ENCODE assay signal across 19 cellular contexts in genomic region chr5:139454568-139455290, GRCh38. TPM values are rescaled to one million over a fixed set of nuclear protein-coding genes. Genes with fewer than 3 reads are reported as not detected.
DNase-seq lines count a peak whose midpoint lies in the region; ATAC-seq and TF ChIP-seq lines count a peak whose summit lies in the region.
"Had no signal": no experiment of that assay in that cellular context is flagged by ENCODE, and none has a peak within 500 bp of the region (broad histone marks: within the 10 kb centered on the region; RNA-seq: fewer than 3 reads in every experiment).

No MANE protein-coding gene starts in this region.

- POLR2A ChIA-PET in Panc1 (lab: Charles Lee), result no interaction called here

- CTCF ChIA-PET in Panc1 (lab: Charles Lee), result no interaction called here

- H3K27me3 Mint-ChIP-seq in activated CD4-positive, alpha-beta T cell treated with anti-CD3 and anti-CD28 coated beads, Interleukin-2, amount 10 ng/mL, durations not matched to agents 24 days and 14 days, result peaks cover 2% of the 10 kb centered on the region
- no peaks in the 10 kb centered on the region for H3K27me3 Mint-ChIP-seq in central memory CD8-positive, alpha-beta T cell
- H3K27me3 Mint-ChIP-seq: naive B cell had no signal

- H3K27me3 ChIP-seq in Panc1 (ENCODE audit: control insufficient read depth, insufficient read depth, low read length), result no peaks in the 10 kb centered on the region

- no peak overlapping the region for H3K4me3 ChIP-seq in Panc1 (ENCODE audit: low read depth in 2 of 2, low read length in 2 of 2)

- no peaks in the 10 kb centered on the region for H3K36me3 ChIP-seq in Panc1 (ENCODE audit: control insufficient read depth, insufficient read depth, low read length)

- DNase-seq in activated CD4-positive, alpha-beta T cell treated with anti-CD3 and anti-CD28 coated beads, Interleukin-2, amount 10 ng/mL, durations not matched to agents 24 days and 14 days, result peak; percentile 59
- DNase-seq in activated CD4-positive, alpha-beta T cell treated with anti-CD3 and anti-CD28 coated beads, Interleukin-2, amount 50 U/mL, for 48 hours, result no peak
- DNase-seq in Panc1 (ENCODE audit: low read depth, low spot score), result no peak
- DNase-seq in central memory CD8-positive, alpha-beta T cell (ENCODE audit: low spot score in 2 of 2), result no peak
- peak; percentile 44 for DNase-seq in posterior vena cava (ENCODE audit: low spot score)
- DNase-seq in Right ventricle myocardium superior, result no peak
- DNase-seq in SIG-M5 (lab: John Stamatoyannopoulos, UW), result no peak
- DNase-seq: C1 segment of cervical spinal cord, IMR-90, islet precursor cell, mammary epithelial cell, naive B cell, NCI-H187 treated with DMSO at 0.1 percent for 48 hours, NCI-H446 treated with DMSO at 0.1 percent for 48 hours had no signal

- no peak for TF ChIP-seq CTCF in Panc1 (IDR thresholded peaks at IDR 0.05)

- intact Hi-C loops in activated CD4-positive, alpha-beta T cell treated with anti-CD3 and anti-CD28 coated beads, Interleukin-2, amount 10 ng/mL, durations not matched to agents 24 days and 14 days (cut with micrococcal nuclease), result no loop called here
- intact Hi-C loops in Panc1 (cut with micrococcal nuclease; ENCODE audit: unreplicated experiment), result no loop called here
- intact Hi-C loops in posterior vena cava (cut with DNase I), result no loop called here
- intact Hi-C loops in Right ventricle myocardium superior (cut with DNase I), result no loop called here

- H3K4me1 ChIP-seq in Panc1 (ENCODE audit: control insufficient read depth, insufficient read depth, low read length), result no peaks in the 10 kb centered on the region

- BruUV-seq in Panc1 (replicated peaks; lab: Mats Ljungman, UMichigan), result no TSS peak

- H3K27ac ChIP-seq in Panc1 (ENCODE audit: low read length), result no peak overlapping the region
- H3K27ac ChIP-seq: VCaP had no signal

- peaks cover 5% of the 10 kb centered on the region for H3K9me3 Mint-ChIP-seq in activated CD4-positive, alpha-beta T cell treated with anti-CD3 and anti-CD28 coated beads, Interleukin-2, amount 10 ng/mL, durations not matched to agents 24 days and 14 days
- no peaks in the 10 kb centered on the region for H3K9me3 Mint-ChIP-seq in central memory CD8-positive, alpha-beta T cell
- H3K9me3 Mint-ChIP-seq: naive B cell had no signal

- no peak overlapping the region for H3K4me3 Mint-ChIP-seq in activated CD4-positive, alpha-beta T cell treated with anti-CD3 and anti-CD28 coated beads, Interleukin-2, amount 10 ng/mL, durations not matched to agents 24 days and 14 days
- peak overlapping the region; percentile 15 for H3K4me3 Mint-ChIP-seq in central memory CD8-positive, alpha-beta T cell

- H3K4me1 Mint-ChIP-seq in activated CD4-positive, alpha-beta T cell treated with anti-CD3 and anti-CD28 coated beads, Interleukin-2, amount 10 ng/mL, durations not matched to agents 24 days and 14 days, result peaks cover 44% of the 10 kb centered on the region
- peaks cover 42% of the 10 kb centered on the region for H3K4me1 Mint-ChIP-seq in central memory CD8-positive, alpha-beta T cell

- ATAC-seq in Panc1 (peak; percentile 47; the same call in 1 of the 2 replicates), HG03045 (IDR thresholded peaks at IDR 0.05; ENCODE audit: unreplicated experiment) (no peak), Right ventricle myocardium superior (ENCODE audit: poor library complexity) (no peak)
- no peak for ATAC-seq in central memory CD8-positive, alpha-beta T cell (replicated peaks; ENCODE audit: extremely low read depth, poor library complexity, severe bottlenecking)

- in situ Hi-C loops in Panc1 (cut with HindIII; ENCODE audit: low pct_unique_long_range_greater_than_20kb, low sequenced_read_pairs), result no loop called here

- peak overlapping the region; percentile 80 for H3K27ac Mint-ChIP-seq in activated CD4-positive, alpha-beta T cell treated with anti-CD3 and anti-CD28 coated beads, Interleukin-2, amount 10 ng/mL, durations not matched to agents 24 days and 14 days
- H3K27ac Mint-ChIP-seq in central memory CD8-positive, alpha-beta T cell (ENCODE audit: low read depth), result peak overlapping the region; percentile 47
- H3K27ac Mint-ChIP-seq: progenitor cell of endocrine pancreas had no signal

- no peaks in the 10 kb centered on the region for H3K36me3 Mint-ChIP-seq in activated CD4-positive, alpha-beta T cell treated with anti-CD3 and anti-CD28 coated beads, Interleukin-2, amount 10 ng/mL, durations not matched to agents 24 days and 14 days (ENCODE audit: low read depth)
- peaks cover 13% of the 10 kb centered on the region for H3K36me3 Mint-ChIP-seq in central memory CD8-positive, alpha-beta T cell (ENCODE audit: insufficient read depth)
- H3K36me3 Mint-ChIP-seq: naive B cell had no signal

- no peaks in the 10 kb centered on the region for H3K9me3 ChIP-seq in Panc1 (ENCODE audit: control insufficient read depth, insufficient read depth, low read depth, low read length)

RNA-seq across cellular contexts. Expression of gene ECSCR, which starts 7.8 kb away (rescaled TPM):
- total RNA-seq in activated CD4-positive, alpha-beta T cell treated with anti-CD3 and anti-CD28 coated beads, Interleukin-2, amount 10 ng/mL, durations not matched to agents 24 days and 14 days, result 1.6 and 1.7 TPM in 2 replicates
- not detected for total RNA-seq in Panc1 (2021; ENCODE audit: unreplicated experiment)
- not detected for polyA plus RNA-seq in Panc1 (2012; ENCODE audit: insufficient read length)
- total RNA-seq in posterior vena cava, result 10 to 100 TPM; 39.7 to 46.6 TPM
- 18.0 TPM for total RNA-seq in Right ventricle myocardium superior
- total RNA-seq: fibroblast of villous mesenchyme, mammary epithelial cell, progenitor cell of endocrine pancreas had no signal
- polyA plus RNA-seq: mammary epithelial cell had no signal

RNA-seq across cellular contexts. Expression of gene DNAJC18, which starts 15.4 kb away (rescaled TPM):
- total RNA-seq in activated CD4-positive, alpha-beta T cell treated with anti-CD3 and anti-CD28 coated beads, Interleukin-2, amount 10 ng/mL, durations not matched to agents 24 days and 14 days, result 34.2 and 38.6 TPM in 2 replicates
- total RNA-seq in Panc1 (2021; ENCODE audit: unreplicated experiment) (8.8 TPM), posterior vena cava (10 to 100 TPM; 13.3 to 18.8 TPM), Right ventricle myocardium superior (11.5 TPM)
- polyA plus RNA-seq in Panc1 (2012; ENCODE audit: insufficient read length), result 8.8 TPM

RNA-seq across cellular contexts. Expression of gene SMIM33, which starts 16.1 kb away (rescaled TPM):
- total RNA-seq in activated CD4-positive, alpha-beta T cell treated with anti-CD3 and anti-CD28 coated beads, Interleukin-2, amount 10 ng/mL, durations not matched to agents 24 days and 14 days, result 0.37 and 0.38 TPM in 2 replicates
- total RNA-seq in Panc1 (2021; ENCODE audit: unreplicated experiment) (not detected), posterior vena cava (not detected), Right ventricle myocardium superior (not detected)
- polyA plus RNA-seq in Panc1 (2012; ENCODE audit: insufficient read length), result not detected
- total RNA-seq: A172, fibroblast of villous mesenchyme, IMR-90, mammary epithelial cell, progenitor cell of endocrine pancreas had no signal
- polyA plus RNA-seq: IMR-90, mammary epithelial cell had no signal

RNA-seq across cellular contexts. Expression of gene STING1, which starts 27.8 kb away (rescaled TPM):
- 198 and 201 TPM in 2 replicates for total RNA-seq in activated CD4-positive, alpha-beta T cell treated with anti-CD3 and anti-CD28 coated beads, Interleukin-2, amount 10 ng/mL, durations not matched to agents 24 days and 14 days
- total RNA-seq in Panc1 (2021; ENCODE audit: unreplicated experiment), result 22.8 TPM
- 25.8 TPM for polyA plus RNA-seq in Panc1 (2012; ENCODE audit: insufficient read length)
- 100 to 1,000 TPM in 1 of 2 donors, 10 to 100 TPM in 1; 91.5 to 101 TPM for total RNA-seq in posterior vena cava
- 39.0 TPM for total RNA-seq in Right ventricle myocardium superior
- total RNA-seq: progenitor cell of endocrine pancreas had no signal

RNA-seq across cellular contexts. Expression of gene SPATA24, which starts 50.8 kb away (rescaled TPM):
- 4.2 TPM in 2 replicates for total RNA-seq in activated CD4-positive, alpha-beta T cell treated with anti-CD3 and anti-CD28 coated beads, Interleukin-2, amount 10 ng/mL, durations not matched to agents 24 days and 14 days
- total RNA-seq in Panc1 (2021; ENCODE audit: unreplicated experiment), result 5.5 TPM
- 4.0 TPM for polyA plus RNA-seq in Panc1 (2012; ENCODE audit: insufficient read length)
- total RNA-seq in posterior vena cava, result 1 to 10 TPM; 1.9 to 2.6 TPM
- 17.1 TPM for total RNA-seq in Right ventricle myocardium superior

Comparison
In these comparisons a context has a peak if more than half of its experiments do, and no peak if none do; other contexts are left out.
1. DNase-seq: peak in activated CD4-positive, alpha-beta T cell treated with anti-CD3 and anti-CD28 coated beads, Interleukin-2, amount 10 ng/mL, durations not matched to agents 24 days and 14 days (single experiment) and posterior vena cava (single experiment); none in activated CD4-positive, alpha-beta T cell treated with anti-CD3 and anti-CD28 coated beads, Interleukin-2, amount 50 U/mL, for 48 hours (0 of 2), Panc1 (single experiment), central memory CD8-positive, alpha-beta T cell (0 of 2), Right ventricle myocardium superior (single experiment) and SIG-M5 (single experiment).